In the genomic region with DNA sequence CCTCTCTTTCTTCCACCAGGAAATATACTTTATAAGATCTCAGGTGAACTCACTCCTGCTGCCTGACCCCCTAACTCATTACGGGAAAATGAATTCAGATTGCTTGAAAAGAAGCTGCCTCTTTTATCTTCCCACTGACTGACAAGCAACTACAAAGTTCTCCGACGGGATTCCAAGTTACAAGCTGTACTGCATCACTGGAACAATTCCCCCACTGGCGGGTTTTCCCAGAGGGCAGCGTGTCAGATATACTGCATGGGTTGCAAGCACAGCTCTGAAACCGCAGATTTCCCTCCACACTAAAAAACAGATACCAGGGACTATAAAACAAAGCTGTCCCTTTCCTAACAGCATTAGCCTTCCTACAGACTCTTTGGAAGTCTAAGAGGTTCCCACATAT, we compare ENCODE assay signal across 17 cellular contexts.
DNase-seq lines count a peak whose midpoint lies in the region; ATAC-seq and TF ChIP-seq lines count a peak whose summit lies in the region.
"Had no signal": no experiment of that assay in that cellular context is flagged by ENCODE, and none has a peak within 500 bp of the region (broad histone marks: within the 10 kb centered on the region; RNA-seq: fewer than 3 reads in every experiment).

No MANE protein-coding gene starts in this region.

- no peak for TF ChIP-seq CTCF in neural cell (IDR thresholded peaks at IDR 0.05; ENCODE audit: poor library complexity, severe bottlenecking)

- peak overlapping the region; percentile 46 for H3K9ac ChIP-seq in neural cell (ENCODE audit: low read length)
- H3K9ac ChIP-seq: parathyroid adenoma had no signal

- no peaks in the 10 kb centered on the region for H3K9me3 ChIP-seq in neural cell (ENCODE audit: low read length)
- H3K9me3 ChIP-seq: thoracic aorta had no signal

- no peaks in the 10 kb centered on the region for H3F3A ChIP-seq in neural cell (ENCODE audit: insufficient read depth, low read length, poor library complexity, severe bottlenecking)

- no peak for ATAC-seq in GM19452 (IDR thresholded peaks at IDR 0.05; ENCODE audit: unreplicated experiment)
- no peak for ATAC-seq in HG02763 (IDR thresholded peaks at IDR 0.05; ENCODE audit: unreplicated experiment)
- ATAC-seq: esophagus mucosa had no signal

- TF ChIP-seq RAD21 in neural cell (conservative IDR thresholded peaks at IDR 0.05): peak; percentile 27

- H3K4me2 ChIP-seq in neural cell (ENCODE audit: low read length): peak overlapping the region; percentile 34

- H4K20me1 ChIP-seq in neural cell (ENCODE audit: insufficient read depth): no peaks in the 10 kb centered on the region

- H2AFZ ChIP-seq in neural cell (ENCODE audit: low read depth, low read length): no peak overlapping the region
- H2AFZ ChIP-seq: parathyroid adenoma had no signal

- H3K36me3 ChIP-seq in neural cell (ENCODE audit: insufficient read depth, low read length): no peaks in the 10 kb centered on the region
- H3K36me3 ChIP-seq: thoracic aorta had no signal

- no peaks in the 10 kb centered on the region for H3K9me2 ChIP-seq in neural cell (ENCODE audit: insufficient read depth, low read length)

- DNase-seq in EL: peak; percentile 52
- DNase-seq in M059J (ENCODE audit: low read depth): peak; percentile 5
- DNase-seq in epidermal melanocyte (ENCODE audit: insufficient read length, low spot score): peak; percentile 24
- no peak for DNase-seq in stimulated activated CD4-positive, alpha-beta T cell treated with anti-CD3 and anti-CD28 coated beads, Interleukin-2, amount 100 ng/mL, for 24 hours
- DNase-seq in stimulated activated naive CD4-positive, alpha-beta T cell (lab: John Stamatoyannopoulos, UW): no peak
- DNase-seq: amygdala; cortex of kidney; NCI-H2081 treated with DMSO at 0.1 percent for 48 hours; NCI-H82; stimulated activated CD4-positive, alpha-beta T cell treated with anti-CD3 and anti-CD28 coated beads, Interleukin-15, amount 100 ng/mL, for 24 hours; T-helper 9 cell had no signal

- no peaks in the 10 kb centered on the region for H3K27me3 ChIP-seq in neural cell (ENCODE audit: insufficient read depth, low read depth, low read length)

- H3K27ac ChIP-seq in neural cell (ENCODE audit: low read length): peak overlapping the region; percentile 77
- H3K27ac ChIP-seq: parathyroid adenoma, thoracic aorta had no signal

- H3K4me3 ChIP-seq in neural cell (ENCODE audit: low read length): peak overlapping the region; percentile 30
- H3K4me3 ChIP-seq: thoracic aorta had no signal

- peak; percentile 84 for TF ChIP-seq EP300 in neural cell (conservative IDR thresholded peaks at IDR 0.05; ENCODE audit: poor library complexity, severe bottlenecking)

- H3K79me2 ChIP-seq in neural cell (replicated peaks; ENCODE audit: insufficient read depth, low read length): no peaks in the 10 kb centered on the region
- H3K79me2 ChIP-seq: parathyroid adenoma had no signal

TF ChIP-seq in neural cell, 6 proteins besides CTCF, POLR2A, EP300 and RAD21:
- no peak for TF ChIP-seq MXI1 (conservative IDR thresholded peaks at IDR 0.05; ENCODE audit: poor library complexity, severe bottlenecking)
- no peak for TF ChIP-seq TAF1 (IDR thresholded peaks at IDR 0.05; ENCODE audit: low read depth)
- TF ChIP-seq EZH2 (IDR thresholded peaks at IDR 0.05; ENCODE audit: borderline replicate concordance, insufficient read depth, low read length, poor library complexity, severe bottlenecking): no peak
- TF ChIP-seq SMC3 (conservative IDR thresholded peaks at IDR 0.05; ENCODE audit: poor library complexity): peak; percentile 17
- TF ChIP-seq, protein P1, sequence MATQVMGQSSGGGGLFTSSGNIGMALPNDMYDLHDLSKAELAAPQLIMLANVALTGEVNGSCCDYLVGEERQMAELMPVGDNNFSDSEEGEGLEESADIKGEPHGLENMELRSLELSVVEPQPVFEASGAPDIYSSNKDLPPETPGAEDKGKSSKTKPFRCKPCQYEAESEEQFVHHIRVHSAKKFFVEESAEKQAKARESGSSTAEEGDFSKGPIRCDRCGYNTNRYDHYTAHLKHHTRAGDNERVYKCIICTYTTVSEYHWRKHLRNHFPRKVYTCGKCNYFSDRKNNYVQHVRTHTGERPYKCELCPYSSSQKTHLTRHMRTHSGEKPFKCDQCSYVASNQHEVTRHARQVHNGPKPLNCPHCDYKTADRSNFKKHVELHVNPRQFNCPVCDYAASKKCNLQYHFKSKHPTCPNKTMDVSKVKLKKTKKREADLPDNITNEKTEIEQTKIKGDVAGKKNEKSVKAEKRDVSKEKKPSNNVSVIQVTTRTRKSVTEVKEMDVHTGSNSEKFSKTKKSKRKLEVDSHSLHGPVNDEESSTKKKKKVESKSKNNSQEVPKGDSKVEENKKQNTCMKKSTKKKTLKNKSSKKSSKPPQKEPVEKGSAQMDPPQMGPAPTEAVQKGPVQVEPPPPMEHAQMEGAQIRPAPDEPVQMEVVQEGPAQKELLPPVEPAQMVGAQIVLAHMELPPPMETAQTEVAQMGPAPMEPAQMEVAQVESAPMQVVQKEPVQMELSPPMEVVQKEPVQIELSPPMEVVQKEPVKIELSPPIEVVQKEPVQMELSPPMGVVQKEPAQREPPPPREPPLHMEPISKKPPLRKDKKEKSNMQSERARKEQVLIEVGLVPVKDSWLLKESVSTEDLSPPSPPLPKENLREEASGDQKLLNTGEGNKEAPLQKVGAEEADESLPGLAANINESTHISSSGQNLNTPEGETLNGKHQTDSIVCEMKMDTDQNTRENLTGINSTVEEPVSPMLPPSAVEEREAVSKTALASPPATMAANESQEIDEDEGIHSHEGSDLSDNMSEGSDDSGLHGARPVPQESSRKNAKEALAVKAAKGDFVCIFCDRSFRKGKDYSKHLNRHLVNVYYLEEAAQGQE (IDR thresholded peaks at IDR 0.05; ENCODE audit: borderline replicate concordance): peak; percentile 91
- peak; percentile 46 for TF ChIP-seq POLR2AphosphoS5 (IDR thresholded peaks at IDR 0.05)

Comparison
In these comparisons a context has a peak if more than half of its experiments do, and no peak if none do; other contexts are left out.
1. DNase-seq: peak in EL (single experiment), M059J (single experiment) and epidermal melanocyte (single experiment); none in stimulated activated CD4-positive, alpha-beta T cell treated with anti-CD3 and anti-CD28 coated beads, Interleukin-2, amount 100 ng/mL, for 24 hours (0 of 2) and stimulated activated naive CD4-positive, alpha-beta T cell (0 of 6).